Comparison of ENCODE assay signal across 23 cellular contexts in genomic region chr3:13027154-13027553, GRCh38. TPM values are rescaled to one million over a fixed set of nuclear protein-coding genes. Genes with fewer than 3 reads are reported as not detected.
A peak's percentile ranks its signal among the peaks of the same experiment; 100 is the strongest.
DNase-seq lines count a peak whose midpoint lies in the region; ATAC-seq, FAIRE-seq and TF ChIP-seq lines count a peak whose summit lies in the region.
"Had no signal": no experiment of that assay in that cellular context is flagged by ENCODE, and none has a peak within 500 bp of the region (broad histone marks: within the 10 kb centered on the region; RNA-seq: fewer than 3 reads in every experiment).

No MANE protein-coding gene starts in this region.

- H3K79me2 ChIP-seq in GM12878 (ENCODE audit: control insufficient read depth, insufficient read depth, low read length) = peaks cover 7% of the 10 kb centered on the region

- BruUV-seq in GM12878 (replicated peaks; lab: Mats Ljungman, UMichigan) = no TSS peak

- H3K9me3 ChIP-seq in cardiac muscle cell (ENCODE audit: low read depth) (no peaks in the 10 kb centered on the region), right atrium auricular region (no peaks in the 10 kb centered on the region), GM12878 (replicated peaks; ENCODE audit: control insufficient read depth, insufficient read depth, low read length) (no peaks in the 10 kb centered on the region), kidney (ENCODE audit: control insufficient read depth in 1 of 2, low read length in 2 of 2) (no peaks in the 10 kb centered on the region), upper lobe of right lung (no peaks in the 10 kb centered on the region), sigmoid colon (no peaks in the 10 kb centered on the region), transverse colon (no peaks in the 10 kb centered on the region)
- H3K9me3 ChIP-seq: A549, colonic mucosa, esophagus muscularis mucosa had no signal

- CTCF ChIA-PET in GM12878 (lab: Yijun Ruan, JAX) = interaction anchor here (0.6 to 5.6 kb wide), 5 partner anchors 13 to 307 kb away, joined by 3 to 21 read pairs (median 5); no protein-coding TSS in a partner anchor

- H3K27me3 ChIP-seq in cardiac muscle cell = no peaks in the 10 kb centered on the region
- H3K27me3 ChIP-seq in right atrium auricular region = no peaks in the 10 kb centered on the region
- no peaks in the 10 kb centered on the region for H3K27me3 ChIP-seq in GM12878 (replicated peaks in 1 of 2; ENCODE audit: control insufficient read depth in 2 of 2, insufficient read depth in 2 of 2, low read length in 1 of 2)
- no peaks in the 10 kb centered on the region for H3K27me3 ChIP-seq in upper lobe of right lung
- H3K27me3 ChIP-seq in sigmoid colon = no peaks in the 10 kb centered on the region
- no peaks in the 10 kb centered on the region for H3K27me3 ChIP-seq in transverse colon
- H3K27me3 ChIP-seq: colonic mucosa, esophagus muscularis mucosa had no signal

- intact Hi-C loops in GM12878 (cut with micrococcal nuclease; ENCODE audit: unreplicated experiment) (no loop called here), kidney (cut with DNase I) (no loop called here), upper lobe of right lung (cut with DNase I) (no loop called here), sigmoid colon (cut with DNase I) (no loop called here), transverse colon (cut with DNase I; ENCODE audit: low total_unique reads) (no loop called here)

- in situ Hi-C loops in GM12878 (cut with MboI) = no loop called here
- in situ Hi-C loops in transverse colon (cut with MboI; ENCODE audit: low pct_ligation_motif_present in 1 of 4, low pct_unique_long_range_greater_than_20kb in 1 of 4, low sequenced_read_pairs in 3 of 4) = no loop called here

- DNase-seq in cardiac muscle cell (ENCODE audit: low read depth in 1 of 2, low spot score in 1 of 2) (peak in 1 of 2 donors; percentile 35), right atrium auricular region (ENCODE audit: low spot score) (no peak), GM12878 (ENCODE audit: low read depth, low spot score) (no peak), kidney (peak; percentile 52), upper lobe of right lung (peak; percentile 35), sigmoid colon (no peak), transverse colon (no peak)
- DNase-seq: activated CD4-positive, alpha-beta T cell treated with anti-CD3 and anti-CD28 coated beads for 48 hours; colonic mucosa; DMS79; effector memory CD8-positive, alpha-beta T cell; GOT3; hippocampal formation; NCI-H1092; NCI-H187; NCI-H526 had no signal

- H3K4me2 ChIP-seq in GM12878 (ENCODE audit: control insufficient read depth, insufficient read depth) = no peak overlapping the region
- H3K4me2 ChIP-seq: A549 had no signal

- SMC1A ChIA-PET in GM12878 (lab: Charles Lee; ENCODE audit: uncharacterized antibody, unreplicated experiment) = interaction anchor here (4.6 kb wide), 1 partner anchor 12 kb away, joined by 25 read pairs; no protein-coding TSS in a partner anchor

- FAIRE-seq in GM12878 (lab: Jason Lieb, UNC) (no peak), kidney (lab: Jason Lieb, UNC) (no peak)
- FAIRE-seq: A549, frontal cortex, islet of Langerhans had no signal

- TF ChIP-seq POLR2A in GM12878 (IDR thresholded peaks at IDR 0.05; ENCODE audit: low read depth, low read length) (no peak), sigmoid colon (IDR thresholded peaks at IDR 0.05) (no peak), transverse colon (IDR thresholded peaks at IDR 0.05) (no peak)

- TF ChIP-seq CTCF in cardiac muscle cell (IDR thresholded peaks at IDR 0.05; ENCODE audit: low read depth, low read length) = peak; percentile 19
- no peak for TF ChIP-seq CTCF in right atrium auricular region (IDR thresholded peaks at IDR 0.05)
- TF ChIP-seq CTCF in GM12878 (IDR thresholded peaks at IDR 0.05 in 2 of 3, conservative IDR thresholded peaks at IDR 0.05 in 1 of 3; ENCODE audit: control insufficient read depth in 2 of 3, extremely low read depth in 1 of 3, insufficient read depth in 1 of 3, low read depth in 3 of 3, low read length in 3 of 3) = 0 out of 6 replicates have a peak, but pooled peaks of 1 of the 3 experiments have one; percentile 23
- TF ChIP-seq CTCF in kidney (IDR thresholded peaks at IDR 0.05; ENCODE audit: borderline replicate concordance, extremely low read depth, insufficient read depth) = no peak
- TF ChIP-seq CTCF in upper lobe of right lung (IDR thresholded peaks at IDR 0.05) = no peak
- no peak for TF ChIP-seq CTCF in sigmoid colon (IDR thresholded peaks at IDR 0.05)
- no peak for TF ChIP-seq CTCF in transverse colon (IDR thresholded peaks at IDR 0.05)

- no peaks in the 10 kb centered on the region for H3K36me3 ChIP-seq in cardiac muscle cell
- no peaks in the 10 kb centered on the region for H3K36me3 ChIP-seq in right atrium auricular region
- H3K36me3 ChIP-seq in GM12878 (ENCODE audit: control insufficient read depth in 2 of 2, insufficient read depth in 2 of 2, low read length in 1 of 2) = no peaks in the 10 kb centered on the region
- H3K36me3 ChIP-seq in kidney (ENCODE audit: control insufficient read depth in 1 of 2, insufficient read depth in 2 of 2, low read length in 2 of 2) = no peaks in the 10 kb centered on the region
- H3K36me3 ChIP-seq in upper lobe of right lung = no peaks in the 10 kb centered on the region
- no peaks in the 10 kb centered on the region for H3K36me3 ChIP-seq in sigmoid colon
- no peaks in the 10 kb centered on the region for H3K36me3 ChIP-seq in transverse colon
- H3K36me3 ChIP-seq: colonic mucosa, esophagus muscularis mucosa had no signal

- H3K4me3 ChIP-seq in cardiac muscle cell (no peak overlapping the region), right atrium auricular region (no peak overlapping the region), GM12878 (no peak overlapping the region), kidney (ENCODE audit: low read length in 2 of 2) (no peak overlapping the region), upper lobe of right lung (no peak overlapping the region), sigmoid colon (no peak overlapping the region), transverse colon (no peak overlapping the region)
- H3K4me3 ChIP-seq: A549, colonic mucosa, esophagus muscularis mucosa, lung had no signal

- TF ChIP-seq RAD21 in GM12878 (IDR thresholded peaks at IDR 0.05; ENCODE audit: insufficient read depth, low read depth, low read length) = peak; percentile 51

- TF ChIP-seq EP300 in GM12878 (IDR thresholded peaks at IDR 0.05; ENCODE audit: borderline replicate concordance in 1 of 2, control insufficient read depth in 1 of 2, low read depth in 2 of 2, low read length in 2 of 2) (no peak), sigmoid colon (IDR thresholded peaks at IDR 0.05) (no peak), transverse colon (IDR thresholded peaks at IDR 0.05; ENCODE audit: low read depth) (no peak)

- H2AFZ ChIP-seq in GM12878 (ENCODE audit: control insufficient read depth, low read depth, low read length) = no peak overlapping the region

- ATAC-seq in GM12878 (no peak), upper lobe of right lung (no peak), HG02798 (IDR thresholded peaks at IDR 0.05; ENCODE audit: poor library complexity, unreplicated experiment) (no peak)
- ATAC-seq: effector memory CD8-positive, alpha-beta T cell had no signal

- H3K27ac ChIP-seq in cardiac muscle cell (no peak overlapping the region), right atrium auricular region (no peak overlapping the region), GM12878 (ENCODE audit: control insufficient read depth, insufficient read depth) (no peak overlapping the region), kidney (ENCODE audit: low read depth in 2 of 2, low read length in 2 of 2) (no peak overlapping the region), upper lobe of right lung (no peak overlapping the region), sigmoid colon (no peak overlapping the region), transverse colon (no peak overlapping the region)
- H3K27ac ChIP-seq: A549, colonic mucosa, esophagus muscularis mucosa, HL-60 had no signal

- POLR2A ChIA-PET in GM12878 (lab: Charles Lee) = interaction anchor here (0.6 to 1.4 kb wide), 2 partner anchors 13 to 19 kb away, joined by 3 to 4 read pairs; no protein-coding TSS in a partner anchor

- H3K9ac ChIP-seq in GM12878 (ENCODE audit: control insufficient read depth, insufficient read depth, low read length) = no peak overlapping the region
- H3K9ac ChIP-seq in kidney (ENCODE audit: low read length in 2 of 2) = no peak overlapping the region

- no peaks in the 10 kb centered on the region for H4K20me1 ChIP-seq in GM12878 (ENCODE audit: control insufficient read depth, insufficient read depth)

- no peaks in the 10 kb centered on the region for H3K4me1 ChIP-seq in cardiac muscle cell (ENCODE audit: low read depth)
- H3K4me1 ChIP-seq in right atrium auricular region = peaks cover 0 to 26% of the 10 kb centered on the region in 2 donors
- H3K4me1 ChIP-seq in GM12878 (ENCODE audit: control insufficient read depth, insufficient read depth, low read length) = peaks cover 7% of the 10 kb centered on the region
- H3K4me1 ChIP-seq in kidney (ENCODE audit: control insufficient read depth in 1 of 2, insufficient read depth in 1 of 2, low read depth in 1 of 2, low read length in 2 of 2) = peaks cover 0 to under 1% of the 10 kb centered on the region in 2 donors
- no peaks in the 10 kb centered on the region for H3K4me1 ChIP-seq in upper lobe of right lung
- H3K4me1 ChIP-seq in sigmoid colon = peaks cover 0 to 13% (median 5%) of the 10 kb centered on the region in 4 donors
- H3K4me1 ChIP-seq in transverse colon = peaks cover 0 to 5% (median 2%) of the 10 kb centered on the region in 4 donors
- H3K4me1 ChIP-seq: colonic mucosa had no signal

- 75% methylated on average over 7 of the region's 7 CpGs for WGBS in GM12878 (ENCODE audit: insufficient coverage, insufficient replicate concordance, low lambda C conversion rate, missing lambda C conversion rate)
- WGBS in sigmoid colon, 2 donors = 92 to 95% methylated on average over 7 of the region's 7 CpGs
- whole genome bisulfite sequencing in transverse colon (ENCODE audit: low coverage in 1 of 2), 2 donors = 92% methylated on average over 7 of the region's 7 CpGs; no CpG with 5 or more reads in 1 of the 2 donors

- RAD21 ChIA-PET in GM12878 (lab: Charles Lee; ENCODE audit: unreplicated experiment) = interaction anchor here (0.8 to 1.2 kb wide), 2 partner anchors 13 to 32 kb away, joined by 3 to 4 read pairs; no protein-coding TSS in a partner anchor

RNA-seq across cellular contexts. Expression of gene IQSEC1, which starts 46.1 kb away (rescaled TPM):
- total RNA-seq in cardiac muscle cell (26.4 and 51.7 TPM in 2 replicates), right atrium auricular region (10 to 100 TPM; 57.5 to 63.9 TPM), GM12878 (2014; rRNA removed) (13.8 and 16.3 TPM in 2 replicates), GM12878 (2014; rRNA removed; fragmentation: Illumina TruSeq; extraction: Trizol) (6.4 TPM in 2 replicates), GM12878 (2021) (48.6 and 55.2 TPM in 2 replicates), kidney (45.7 TPM), upper lobe of right lung (61.6 TPM), sigmoid colon (10 to 100 TPM; 23.9 to 39.1 (median 26.2) TPM), transverse colon (10 to 100 TPM; 24.0 to 43.0 (median 31.8) TPM)
- polyA plus RNA-seq in cardiac muscle cell (17.8 and 27.6 TPM in 2 replicates), GM12878 (2011; rRNA removed) (4.2 and 6.7 TPM in 2 replicates), GM12878 (2014; fragmentation: Illumina TruSeq; extraction: Trizol) (10.2 and 15.1 TPM in 2 replicates), GM12878 (2014; fragmentation: Nextera tagmentation; extraction: Ambion mirVana) (1 to 10 TPM in 1 of 2 experiments, under 1 TPM in 1; 0.92 to 2.0 TPM), GM12878 (2014; rRNA removed) (17.9 and 23.3 TPM in 2 replicates), GM12878 (2016; fragmentation: Nextera tagmentation; extraction: Ambion mirVana) (1 to 10 TPM; 8.1 to 9.0 TPM), kidney (ENCODE audit: insufficient read depth, low read depth, low replicate concordance) (15.1 TPM), sigmoid colon (10 to 100 TPM in 1 of 3 donors, 1 to 10 TPM in 2; 2.5 to 20.7 (median 4.2) TPM)
- 241 and 274 TPM in 2 replicates for total RNA-seq in GM12878 (2013; cell fraction: nucleolus; rRNA removed)
- polyA plus RNA-seq in GM12878 (2011; ENCODE audit: low read depth) = 8.1 TPM
- polyA plus RNA-seq in GM12878 (2011; cell fraction: cytosol; rRNA removed) = 6.3 and 8.5 TPM in 2 replicates
- polyA plus RNA-seq in GM12878 (2011; cell fraction: nucleus; rRNA removed) = 45.6 and 48.9 TPM in 2 replicates
- 17.9 and 26.7 TPM in 2 replicates for polyA plus RNA-seq in GM12878 (2012)
- polyA minus RNA-seq in GM12878 (2011; rRNA and poly(A)+ RNA removed) = 14.2 and 22.2 TPM in 2 replicates
- 11.4 and 16.2 TPM in 2 replicates for polyA minus RNA-seq in GM12878 (2011; cell fraction: cytosol; rRNA and poly(A)+ RNA removed)
- 53.2 and 58.7 TPM in 2 replicates for polyA minus RNA-seq in GM12878 (2011; cell fraction: nucleus; rRNA and poly(A)+ RNA removed)

Comparison
In these comparisons a context has a peak if more than half of its experiments do, and no peak if none do; other contexts are left out.
1. DNase-seq: peak in kidney (single experiment) and upper lobe of right lung (single experiment); none in right atrium auricular region (single experiment), GM12878 (single experiment), sigmoid colon (single experiment) and transverse colon (single experiment).